In the genomic region with DNA sequence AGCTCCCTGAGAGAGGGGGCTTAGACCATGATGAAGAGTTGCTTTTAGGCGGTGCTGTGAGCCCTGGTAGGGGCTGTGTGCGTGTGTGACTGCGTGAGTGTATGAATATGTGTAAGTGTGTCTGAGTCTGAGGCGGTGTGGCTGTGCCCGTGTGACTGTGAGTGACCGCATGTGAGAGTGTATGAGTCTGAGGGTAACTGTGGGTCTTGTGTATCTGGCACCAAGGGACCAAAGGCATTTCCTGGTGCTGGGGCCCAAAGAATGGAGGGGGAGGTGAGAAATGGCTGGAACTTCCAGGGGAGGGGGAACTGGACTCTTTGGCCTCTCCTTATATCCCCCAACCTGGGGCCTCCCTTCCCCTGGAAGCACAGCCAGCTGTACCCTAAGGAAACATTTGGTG, we compare ENCODE assay signal across 2 cellular contexts.
TF ChIP-seq lines count a peak whose summit lies in the region.

No MANE protein-coding gene starts in this region.

TF ChIP-seq in HEK293, 187 proteins besides CTCF, POLR2A, EP300 and RAD21 (continued from another document):
- TF ChIP-seq, protein P1, sequence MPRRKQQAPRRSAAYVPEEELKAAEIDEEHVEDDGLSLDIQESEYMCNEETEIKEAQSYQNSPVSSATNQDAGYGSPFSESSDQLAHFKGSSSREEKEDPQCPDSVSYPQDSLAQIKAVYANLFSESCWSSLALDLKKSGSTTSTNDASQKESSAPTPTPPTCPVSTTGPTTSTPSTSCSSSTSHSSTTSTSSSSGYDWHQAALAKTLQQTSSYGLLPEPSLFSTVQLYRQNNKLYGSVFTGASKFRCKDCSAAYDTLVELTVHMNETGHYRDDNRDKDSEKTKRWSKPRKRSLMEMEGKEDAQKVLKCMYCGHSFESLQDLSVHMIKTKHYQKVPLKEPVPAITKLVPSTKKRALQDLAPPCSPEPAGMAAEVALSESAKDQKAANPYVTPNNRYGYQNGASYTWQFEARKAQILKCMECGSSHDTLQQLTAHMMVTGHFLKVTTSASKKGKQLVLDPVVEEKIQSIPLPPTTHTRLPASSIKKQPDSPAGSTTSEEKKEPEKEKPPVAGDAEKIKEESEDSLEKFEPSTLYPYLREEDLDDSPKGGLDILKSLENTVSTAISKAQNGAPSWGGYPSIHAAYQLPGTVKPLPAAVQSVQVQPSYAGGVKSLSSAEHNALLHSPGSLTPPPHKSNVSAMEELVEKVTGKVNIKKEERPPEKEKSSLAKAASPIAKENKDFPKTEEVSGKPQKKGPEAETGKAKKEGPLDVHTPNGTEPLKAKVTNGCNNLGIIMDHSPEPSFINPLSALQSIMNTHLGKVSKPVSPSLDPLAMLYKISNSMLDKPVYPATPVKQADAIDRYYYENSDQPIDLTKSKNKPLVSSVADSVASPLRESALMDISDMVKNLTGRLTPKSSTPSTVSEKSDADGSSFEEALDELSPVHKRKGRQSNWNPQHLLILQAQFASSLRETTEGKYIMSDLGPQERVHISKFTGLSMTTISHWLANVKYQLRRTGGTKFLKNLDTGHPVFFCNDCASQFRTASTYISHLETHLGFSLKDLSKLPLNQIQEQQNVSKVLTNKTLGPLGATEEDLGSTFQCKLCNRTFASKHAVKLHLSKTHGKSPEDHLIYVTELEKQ (tag by site-specific recombination; IDR thresholded peaks at IDR 0.05; ENCODE audit: borderline replicate concordance): no peak
- no peak for TF ChIP-seq ZNF391 (tag by site-specific recombination; IDR thresholded peaks at IDR 0.05; ENCODE audit: borderline replicate concordance, low read depth)
- no peak for TF ChIP-seq ZNF114 (tag by site-specific recombination; IDR thresholded peaks at IDR 0.05)

TF ChIP-seq in neural cell, 6 proteins besides CTCF, POLR2A, EP300 and RAD21 (continued from another document):
- no peak for TF ChIP-seq EZH2 (IDR thresholded peaks at IDR 0.05; ENCODE audit: borderline replicate concordance, insufficient read depth, low read length, poor library complexity, severe bottlenecking)
- TF ChIP-seq POLR2AphosphoS5 (IDR thresholded peaks at IDR 0.05): no peak
